Comparison of ENCODE assay signal across 1 cellular context in genomic region chr15:90860942-90861675, GRCh38.
TF ChIP-seq lines count a peak whose summit lies in the region.

No MANE protein-coding gene starts in this region.

TF ChIP-seq in HepG2, 621 proteins besides CTCF, POLR2A, EP300 and RAD21 (continued from another document and continues in another):
- no peak for TF ChIP-seq ZNF687 (CRISPR knock-in tag; IDR thresholded peaks at IDR 0.05)
- no peak for TF ChIP-seq ZNF136 (CRISPR knock-in tag; IDR thresholded peaks at IDR 0.05; ENCODE audit: low read depth)
- no peak for TF ChIP-seq U2AF1 (optimal IDR thresholded peaks at IDR 0.05; ENCODE audit: low read depth, low read length)
- no peak for TF ChIP-seq ZNF576 (CRISPR knock-in tag; IDR thresholded peaks at IDR 0.05)
- no peak for TF ChIP-seq ZNF232 (CRISPR knock-in tag; IDR thresholded peaks at IDR 0.05; ENCODE audit: borderline replicate concordance)
- TF ChIP-seq MIXL1 (CRISPR knock-in tag; IDR thresholded peaks at IDR 0.05), result peak; percentile 58; the same call in 1 of the 2 replicates
- TF ChIP-seq FOXK1 (CRISPR knock-in tag; IDR thresholded peaks at IDR 0.05; ENCODE audit: borderline replicate concordance, low read depth), result peak; percentile 87; the same call in 1 of the 2 replicates
- no peak for TF ChIP-seq CERS6 (CRISPR knock-in tag; IDR thresholded peaks at IDR 0.05)
- TF ChIP-seq RXRB (CRISPR knock-in tag; IDR thresholded peaks at IDR 0.05; ENCODE audit: borderline replicate concordance), result peak; percentile 91
- TF ChIP-seq HMGXB4 (CRISPR knock-in tag; IDR thresholded peaks at IDR 0.05; ENCODE audit: borderline replicate concordance in 1 of 2, low read depth in 1 of 2), result no peak
- 0 out of 2 replicates have a peak, but pooled peaks have one; percentile 15 for TF ChIP-seq ZMYM4 (CRISPR knock-in tag; IDR thresholded peaks at IDR 0.05)
- TF ChIP-seq HNRNPUL1 (IDR thresholded peaks at IDR 0.05; ENCODE audit: low read depth, low read length), result no peak
- no peak for TF ChIP-seq NR0B2 (CRISPR knock-in tag; IDR thresholded peaks at IDR 0.05)
- peak; percentile 77; the same call in 1 of the 2 replicates for TF ChIP-seq ERF (CRISPR knock-in tag; IDR thresholded peaks at IDR 0.05)
- TF ChIP-seq IRX3 (CRISPR knock-in tag; IDR thresholded peaks at IDR 0.05; ENCODE audit: borderline replicate concordance, low read depth), result no peak
- no peak for TF ChIP-seq KDM6A (CRISPR knock-in tag; IDR thresholded peaks at IDR 0.05; ENCODE audit: low read depth)
- TF ChIP-seq RNF219 (CRISPR knock-in tag; IDR thresholded peaks at IDR 0.05), result 0 out of 2 replicates have a peak, but pooled peaks have one; percentile 16
- no peak for TF ChIP-seq HNRNPK (IDR thresholded peaks at IDR 0.05; ENCODE audit: low read depth, low read length, poor library complexity, severe bottlenecking)
- TF ChIP-seq ZNF83 (CRISPR knock-in tag; IDR thresholded peaks at IDR 0.05; ENCODE audit: borderline replicate concordance), result no peak
- TF ChIP-seq ZNF598 (CRISPR knock-in tag; IDR thresholded peaks at IDR 0.05; ENCODE audit: borderline replicate concordance), result no peak
- no peak for TF ChIP-seq SRSF4 (IDR thresholded peaks at IDR 0.05; ENCODE audit: low read depth, low read length, poor library complexity, severe bottlenecking)
- no peak for TF ChIP-seq ZNF570 (CRISPR knock-in tag; IDR thresholded peaks at IDR 0.05; ENCODE audit: borderline replicate concordance)
- TF ChIP-seq CAMTA2 (CRISPR knock-in tag; IDR thresholded peaks at IDR 0.05; ENCODE audit: borderline replicate concordance), result no peak
- TF ChIP-seq ZNF235 (CRISPR knock-in tag; IDR thresholded peaks at IDR 0.05; ENCODE audit: borderline replicate concordance), result no peak
- no peak for TF ChIP-seq ZNF703 (CRISPR knock-in tag; IDR thresholded peaks at IDR 0.05; ENCODE audit: borderline replicate concordance)
- no peak for TF ChIP-seq NFE2 (CRISPR knock-in tag; IDR thresholded peaks at IDR 0.05)
- TF ChIP-seq ZNF713 (CRISPR knock-in tag; IDR thresholded peaks at IDR 0.05), result no peak
- peak; percentile 32; the same call in 1 of the 2 replicates for TF ChIP-seq HMG20B (CRISPR knock-in tag; conservative IDR thresholded peaks at IDR 0.05)
- TF ChIP-seq DDIT3 (CRISPR knock-in tag; IDR thresholded peaks at IDR 0.05), result no peak
- TF ChIP-seq ZNF646 (CRISPR knock-in tag; IDR thresholded peaks at IDR 0.05), result no peak
- TF ChIP-seq TEAD2 (CRISPR knock-in tag; IDR thresholded peaks at IDR 0.05), result no peak
- no peak for TF ChIP-seq ZNF589 (CRISPR knock-in tag; conservative IDR thresholded peaks at IDR 0.05)
- TF ChIP-seq CCAR2 (optimal IDR thresholded peaks at IDR 0.05; ENCODE audit: low read depth, low read length), result no peak
- peak; percentile 70; the same call in 1 of the 2 replicates for TF ChIP-seq TBX2 (CRISPR knock-in tag; IDR thresholded peaks at IDR 0.05; ENCODE audit: borderline replicate concordance)
- no peak for TF ChIP-seq ATM (IDR thresholded peaks at IDR 0.05; ENCODE audit: borderline replicate concordance)
- TF ChIP-seq SRSF1 (optimal IDR thresholded peaks at IDR 0.05; ENCODE audit: low read depth, low read length), result no peak
- TF ChIP-seq ZBTB37 (CRISPR knock-in tag; IDR thresholded peaks at IDR 0.05), result no peak
- TF ChIP-seq RCOR2 (CRISPR knock-in tag; IDR thresholded peaks at IDR 0.05), result peak; percentile 78
- TF ChIP-seq MYPOP (CRISPR knock-in tag; IDR thresholded peaks at IDR 0.05), result peak; percentile 66; the same call in 1 of the 2 replicates
- TF ChIP-seq ZZZ3 (CRISPR knock-in tag; IDR thresholded peaks at IDR 0.05; ENCODE audit: borderline replicate concordance), result no peak
- TF ChIP-seq AGO1 (IDR thresholded peaks at IDR 0.05; ENCODE audit: low read depth, low read length, poor library complexity, severe bottlenecking), result no peak
- no peak for TF ChIP-seq POLR2G (IDR thresholded peaks at IDR 0.05; ENCODE audit: low read depth, low read length)
- TF ChIP-seq ZNF878 (CRISPR knock-in tag; IDR thresholded peaks at IDR 0.05), result peak; percentile 86; the same call in 1 of the 2 replicates
